In the genomic region with DNA sequence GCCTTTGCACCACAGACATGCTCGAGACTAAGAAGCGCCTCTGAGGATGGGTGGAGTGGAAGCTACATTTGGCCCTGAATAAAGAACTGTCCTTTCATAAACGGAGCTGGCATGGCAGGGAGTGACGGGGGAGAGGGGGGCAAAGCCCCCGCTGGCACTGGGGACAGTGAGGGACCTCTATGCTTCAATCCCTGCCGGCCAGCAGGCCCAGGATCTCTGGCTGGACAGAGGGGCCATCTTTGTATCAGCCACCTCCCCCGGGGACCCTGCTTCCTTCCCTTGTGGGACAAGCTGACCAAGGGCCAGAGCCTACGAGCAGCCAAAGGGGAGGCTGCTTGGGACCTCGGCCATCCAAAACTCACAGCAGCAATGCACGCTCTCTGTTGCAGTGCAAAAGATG, we compare ENCODE assay signal across 24 cellular contexts. TPM values are rescaled to one million over a fixed set of nuclear protein-coding genes. Genes with fewer than 3 reads are reported as not detected.
DNase-seq lines count a peak whose midpoint lies in the region; ATAC-seq and TF ChIP-seq lines count a peak whose summit lies in the region.
"Had no signal": no experiment of that assay in that cellular context is flagged by ENCODE, and none has a peak within 500 bp of the region (broad histone marks: within the 10 kb centered on the region; RNA-seq: fewer than 3 reads in every experiment).

No MANE protein-coding gene starts in this region.

- peak; percentile 36 for ATAC-seq in left ventricle myocardium superior
- ATAC-seq in stimulated activated naive B cell treated with anti-CD40 and anti-IgM and Interleukin-4, amounts not matched to agents 10 μg/mL and 1 μg/mL and 100 μg/mL, for 72 hours (replicated peaks), result no peak
- ATAC-seq: GM12878, Panc1 had no signal

- H4K8ac ChIP-seq in neuronal stem cell (ENCODE audit: low read depth, low read length), result no peak overlapping the region

- H3K9me3 ChIP-seq in right atrium auricular region, result peaks cover 0 to 8% of the 10 kb centered on the region in 2 donors
- peaks cover 0 to 4% of the 10 kb centered on the region in 2 donors for H3K9me3 ChIP-seq in neuronal stem cell (replicated peaks in 1 of 2; ENCODE audit: control insufficient read depth in 2 of 2, insufficient read depth in 1 of 2, low read depth in 1 of 2, low read length in 2 of 2)
- no peaks in the 10 kb centered on the region for H3K9me3 ChIP-seq in prostate gland

- no peak overlapping the region for H3K27ac ChIP-seq in right atrium auricular region
- no peak overlapping the region for H3K27ac ChIP-seq in neuronal stem cell (replicated peaks; ENCODE audit: low read length)
- H3K27ac ChIP-seq in prostate gland, result no peak overlapping the region
- H3K27ac ChIP-seq: 22Rv1, KMS-11, RWPE1 had no signal

- H3K4me3 ChIP-seq in right atrium auricular region, result no peak overlapping the region
- H3K4me3 ChIP-seq in neuronal stem cell (ENCODE audit: low read length in 2 of 2), result no peak overlapping the region
- H3K4me3 ChIP-seq in prostate gland, result no peak overlapping the region
- H3K4me3 ChIP-seq: GM12878 had no signal

- H3K27me3 Mint-ChIP-seq in stimulated activated naive B cell treated with anti-CD40 and anti-IgM and Interleukin-4, amounts not matched to agents 10 μg/mL and 1 μg/mL and 100 μg/mL, for 72 hours, result no peaks in the 10 kb centered on the region
- H3K27me3 Mint-ChIP-seq: IgD-negative memory B cell had no signal

- TF ChIP-seq CTCF in right atrium auricular region (IDR thresholded peaks at IDR 0.05), result no peak
- TF ChIP-seq CTCF in prostate gland (IDR thresholded peaks at IDR 0.05), result no peak

- H3K27me3 ChIP-seq in right atrium auricular region (no peaks in the 10 kb centered on the region), neuronal stem cell (ENCODE audit: control insufficient read depth in 3 of 3, insufficient read depth in 3 of 3, low read depth in 1 of 3, low read length in 3 of 3) (peaks cover 0 to 2% (median 0%) of the 10 kb centered on the region in 3 experiments), prostate gland (replicated peaks; ENCODE audit: insufficient read depth) (no peaks in the 10 kb centered on the region)

- peaks cover 41 to 67% of the 10 kb centered on the region in 2 donors for H3K4me1 Mint-ChIP-seq in stimulated activated naive B cell treated with anti-CD40 and anti-IgM and Interleukin-4, amounts not matched to agents 10 μg/mL and 1 μg/mL and 100 μg/mL, for 72 hours

- intact Hi-C loops in left ventricle myocardium superior (cut with micrococcal nuclease) (no loop called here), prostate gland (cut with DNase I) (no loop called here)

- H3K4me1 ChIP-seq in right atrium auricular region, result peaks cover 0 to 4% of the 10 kb centered on the region in 2 donors
- peaks cover 5 to 6% of the 10 kb centered on the region in 2 donors for H3K4me1 ChIP-seq in neuronal stem cell (ENCODE audit: control insufficient read depth in 2 of 2, insufficient read depth in 1 of 2, low read depth in 1 of 2, low read length in 2 of 2)
- no peaks in the 10 kb centered on the region for H3K4me1 ChIP-seq in prostate gland (replicated peaks)

- H2BK5ac ChIP-seq in neuronal stem cell (ENCODE audit: low read length), result no peak overlapping the region

- no peak overlapping the region for H3K4me2 ChIP-seq in neuronal stem cell (ENCODE audit: insufficient read depth, low read length, poor library complexity, severe bottlenecking)
- H3K4me2 ChIP-seq: KMS-11 had no signal

- TF ChIP-seq POLR2A in prostate gland (IDR thresholded peaks at IDR 0.05), result no peak

- peaks cover 0 to 2% of the 10 kb centered on the region in 2 donors for H3K9me3 Mint-ChIP-seq in stimulated activated naive B cell treated with anti-CD40 and anti-IgM and Interleukin-4, amounts not matched to agents 10 μg/mL and 1 μg/mL and 100 μg/mL, for 72 hours

- WGBS in neuronal stem cell (ENCODE audit: extremely low coverage in 2 of 2, insufficient read length in 2 of 2, insufficient replicate concordance in 1 of 2), 2 donors, result no CpG with 5 or more reads among the region's 10 CpGs
- 79% methylated on average over 10 of the region's 10 CpGs for WGBS in prostate gland

- no peak overlapping the region for H3K4ac ChIP-seq in neuronal stem cell (ENCODE audit: low read length)

- no peak overlapping the region for H2BK120ac ChIP-seq in neuronal stem cell (ENCODE audit: low read depth, low read length)

- H2BK15ac ChIP-seq in neuronal stem cell (ENCODE audit: low read length), result no peak overlapping the region

- H3K23ac ChIP-seq in neuronal stem cell (ENCODE audit: low read depth, low read length, poor library complexity), result no peak overlapping the region

- H3K36me3 Mint-ChIP-seq in stimulated activated naive B cell treated with anti-CD40 and anti-IgM and Interleukin-4, amounts not matched to agents 10 μg/mL and 1 μg/mL and 100 μg/mL, for 72 hours, result no peaks in the 10 kb centered on the region
- H3K36me3 Mint-ChIP-seq: CD4-positive, CD25-positive, alpha-beta regulatory T cell; IgD-negative memory B cell had no signal

- H4K91ac ChIP-seq in neuronal stem cell (ENCODE audit: low read depth, low read length, poor library complexity), result no peak overlapping the region

- H3K18ac ChIP-seq in neuronal stem cell (ENCODE audit: low read length), result no peak overlapping the region

- no peak overlapping the region for H3K9ac ChIP-seq in neuronal stem cell (ENCODE audit: low read depth, low read length, poor library complexity)
- H3K9ac ChIP-seq: KMS-11 had no signal

- H3K4me3 Mint-ChIP-seq in stimulated activated naive B cell treated with anti-CD40 and anti-IgM and Interleukin-4, amounts not matched to agents 10 μg/mL and 1 μg/mL and 100 μg/mL, for 72 hours, result no peak overlapping the region
- H3K4me3 Mint-ChIP-seq: CD4-positive, CD25-positive, alpha-beta regulatory T cell had no signal

- no peak overlapping the region for H2AK5ac ChIP-seq in neuronal stem cell (ENCODE audit: low read depth, low read length)

- H3K36me3 ChIP-seq in right atrium auricular region, result no peaks in the 10 kb centered on the region
- no peaks in the 10 kb centered on the region for H3K36me3 ChIP-seq in neuronal stem cell (replicated peaks in 1 of 2; ENCODE audit: control insufficient read depth in 2 of 2, insufficient read depth in 2 of 2, low read length in 2 of 2)
- H3K36me3 ChIP-seq in prostate gland, result no peaks in the 10 kb centered on the region

- H2BK12ac ChIP-seq in neuronal stem cell (ENCODE audit: low read length), result no peak overlapping the region

- H3K27ac Mint-ChIP-seq in stimulated activated naive B cell treated with anti-CD40 and anti-IgM and Interleukin-4, amounts not matched to agents 10 μg/mL and 1 μg/mL and 100 μg/mL, for 72 hours, result peak overlapping the region; percentile 42

- no peak overlapping the region for H3K14ac ChIP-seq in neuronal stem cell (ENCODE audit: low read length)

- H3K79me1 ChIP-seq in neuronal stem cell (ENCODE audit: low read depth, low read length), result no peaks in the 10 kb centered on the region

- no peak for DNase-seq in left ventricle myocardium superior
- no peak for DNase-seq in right atrium auricular region (ENCODE audit: low spot score)
- peak; percentile 59 for DNase-seq in globus pallidus (ENCODE audit: low spot score)
- DNase-seq in neuronal stem cell (ENCODE audit: low spot score), result no peak
- no peak for DNase-seq in stimulated activated naive B cell treated with anti-CD40 and anti-IgM and Interleukin-4, amounts not matched to agents 10 μg/mL and 1 μg/mL and 100 μg/mL, for 72 hours
- DNase-seq in prostate gland (ENCODE audit: low spot score), result no peak
- no peak for DNase-seq in NCI-H1694 (lab: John Stamatoyannopoulos, UW)
- no peak for DNase-seq in AG20443 (ENCODE audit: low spot score)
- DNase-seq: CD4-positive, CD25-positive, alpha-beta regulatory T cell; DMS53; HCEC 1CT; MM.1S; NCI-H1417; NCI-H1694 treated with DMSO at 0.1 percent for 48 hours; NCI-H2081; NCI-H2227 treated with DMSO at 0.1 percent for 48 hours; NCI-H526 treated with DMSO at 0.1 percent for 48 hours; SHP77 had no signal

- peak overlapping the region; percentile 70 for H2AFZ ChIP-seq in neuronal stem cell (ENCODE audit: low read length)

RNA-seq across cellular contexts. Expression of gene ECHDC3, which starts 28.2 kb away (rescaled TPM):
- 94.6 TPM for total RNA-seq in left ventricle myocardium superior
- total RNA-seq in right atrium auricular region, result 100 to 1,000 TPM; 201 to 223 TPM
- 9.9 TPM for polyA plus RNA-seq in neuronal stem cell (2013, experiment 1 of 2)
- polyA plus RNA-seq in neuronal stem cell (2013, experiment 2 of 2), result 10.0 TPM
- total RNA-seq in prostate gland, result 10 to 100 TPM; 77.6 to 98.3 TPM
